9 cellular contexts compared by ENCODE assay signal in genomic region chr7:27175626-27176342, GRCh38. TPM values are rescaled to one million over a fixed set of nuclear protein-coding genes. Genes with fewer than 3 reads are reported as not detected.
DNase-seq lines count a peak whose midpoint lies in the region; TF ChIP-seq lines count a peak whose summit lies in the region.
"Had no signal": no experiment of that assay in that cellular context is flagged by ENCODE, and none has a peak within 500 bp of the region (broad histone marks: within the 10 kb centered on the region; RNA-seq: fewer than 3 reads in every experiment).

No MANE protein-coding gene starts in this region.

- H3K36me3 ChIP-seq in iPS-15b (ENCODE audit: control insufficient read depth, insufficient read depth, low read length) (no peaks in the 10 kb centered on the region), tibial artery (no peaks in the 10 kb centered on the region)

- H3K36me3 Mint-ChIP-seq in activated naive CD4-positive, alpha-beta T cell treated with anti-CD3 and anti-CD28 coated beads for 36 hours (ENCODE audit: low read depth): no peaks in the 10 kb centered on the region

- H3K4me1 ChIP-seq in iPS-15b (ENCODE audit: control insufficient read depth, insufficient read depth, low read length) (no peaks in the 10 kb centered on the region), tibial artery (peaks cover 0 to 39% (median 14%) of the 10 kb centered on the region in 4 donors)

- H3K9ac ChIP-seq in iPS-15b (ENCODE audit: low read depth, low read length): no peak overlapping the region

- peak overlapping the region; percentile 96 to 97 for H3K27ac ChIP-seq in tibial artery
- H3K27ac ChIP-seq: body of pancreas had no signal

- H3K9me3 Mint-ChIP-seq in activated naive CD4-positive, alpha-beta T cell treated with anti-CD3 and anti-CD28 coated beads for 36 hours: no peaks in the 10 kb centered on the region

- peak; percentile 3 for DNase-seq in activated naive CD4-positive, alpha-beta T cell treated with anti-CD3 and anti-CD28 coated beads for 36 hours
- no peak for DNase-seq in activated naive CD4-positive, alpha-beta T cell treated with Interleukin-2 at 50 U/mL for 16 hours
- DNase-seq in tibial artery (peak; percentile 22 to 67), MV-4-11 (lab: John Stamatoyannopoulos, UW) (no peak), Kasumi-1 (lab: John Stamatoyannopoulos, UW) (no peak)
- DNase-seq: stimulated activated CD4-positive, alpha-beta T cell treated with anti-CD3 and anti-CD28 coated beads, Interleukin-4, amount 100 ng/mL, for 1 hour had no signal

- no peak overlapping the region for H3K27ac Mint-ChIP-seq in activated naive CD4-positive, alpha-beta T cell treated with anti-CD3 and anti-CD28 coated beads for 36 hours

- H3K27me3 ChIP-seq in iPS-15b (ENCODE audit: control insufficient read depth, insufficient read depth, low read length): peaks cover 97% of the 10 kb centered on the region
- peaks cover 0 to 16% of the 10 kb centered on the region in 2 donors for H3K27me3 ChIP-seq in tibial artery

- intact Hi-C loops in activated naive CD4-positive, alpha-beta T cell treated with anti-CD3 and anti-CD28 coated beads for 36 hours (cut with micrococcal nuclease): no loop called here
- intact Hi-C loops in tibial artery (cut with DNase I; ENCODE audit: low total_unique reads): no loop called here

- peaks cover 20% of the 10 kb centered on the region for H3K4me1 Mint-ChIP-seq in activated naive CD4-positive, alpha-beta T cell treated with anti-CD3 and anti-CD28 coated beads for 36 hours (ENCODE audit: low read depth)

- peaks cover 66% of the 10 kb centered on the region for H3K27me3 Mint-ChIP-seq in activated naive CD4-positive, alpha-beta T cell treated with anti-CD3 and anti-CD28 coated beads for 36 hours (ENCODE audit: low read depth)

- CTCF ChIA-PET in activated naive CD4-positive, alpha-beta T cell treated with anti-CD3 and anti-CD28 coated beads for 36 hours (lab: Charles Lee): interaction anchor here (1.3 to 1.6 kb wide), 2 partner anchors 19 to 26 kb away, joined by 3 to 9 read pairs; no protein-coding TSS in a partner anchor

- no peak overlapping the region for H3K4me3 Mint-ChIP-seq in activated naive CD4-positive, alpha-beta T cell treated with anti-CD3 and anti-CD28 coated beads for 36 hours

- no peaks in the 10 kb centered on the region for H3K9me3 ChIP-seq in iPS-15b (ENCODE audit: control insufficient read depth, insufficient read depth, low read length)
- H3K9me3 ChIP-seq in tibial artery: no peaks in the 10 kb centered on the region
- H3K9me3 ChIP-seq: body of pancreas had no signal

- H3K4me3 ChIP-seq in iPS-15b (ENCODE audit: low read depth, low read length) (peak overlapping the region; percentile 23), tibial artery (peak overlapping the region; percentile 68 to 91)
- H3K4me3 ChIP-seq: body of pancreas had no signal

- TF ChIP-seq CTCF in tibial artery (IDR thresholded peaks at IDR 0.05): no peak

RNA-seq across cellular contexts. Expression of gene HOXA10, which starts 1.7 kb away (rescaled TPM):
- not detected for total RNA-seq in activated naive CD4-positive, alpha-beta T cell treated with anti-CD3 and anti-CD28 coated beads for 36 hours
- total RNA-seq: SK-MEL-5 had no signal

RNA-seq across cellular contexts. Expression of gene HOXA11, which starts 9.2 kb away (rescaled TPM):
- not detected for total RNA-seq in activated naive CD4-positive, alpha-beta T cell treated with anti-CD3 and anti-CD28 coated beads for 36 hours
- total RNA-seq: body of pancreas had no signal

RNA-seq across cellular contexts. Expression of gene HOXA9, which starts 10.4 kb away (rescaled TPM):
- total RNA-seq in activated naive CD4-positive, alpha-beta T cell treated with anti-CD3 and anti-CD28 coated beads for 36 hours: not detected
- total RNA-seq: body of pancreas, SK-MEL-5 had no signal

RNA-seq across cellular contexts. Expression of gene HOXA7, which starts 19.3 kb away (rescaled TPM):
- total RNA-seq in activated naive CD4-positive, alpha-beta T cell treated with anti-CD3 and anti-CD28 coated beads for 36 hours: not detected
- total RNA-seq: SK-MEL-5 had no signal

RNA-seq across cellular contexts. Expression of gene HOXA3, which starts 23.4 kb away (rescaled TPM):
- not detected for total RNA-seq in activated naive CD4-positive, alpha-beta T cell treated with anti-CD3 and anti-CD28 coated beads for 36 hours

Comparison
In these comparisons a context has a peak if more than half of its experiments do, and no peak if none do; other contexts are left out.
1. DNase-seq: peak in activated naive CD4-positive, alpha-beta T cell treated with anti-CD3 and anti-CD28 coated beads for 36 hours (single experiment) and tibial artery (2 of 2); none in activated naive CD4-positive, alpha-beta T cell treated with Interleukin-2 at 50 U/mL for 16 hours (single experiment), MV-4-11 (single experiment) and Kasumi-1 (0 of 2).